ENCODE assay signal across 28 cellular contexts in genomic region chr2:28768422-28768821, GRCh38. TPM values are rescaled to one million over a fixed set of nuclear protein-coding genes. Genes with fewer than 3 reads are reported as not detected.
DNase-seq lines count a peak whose midpoint lies in the region; ATAC-seq, FAIRE-seq and TF ChIP-seq lines count a peak whose summit lies in the region.
"Had no signal": no experiment of that assay in that cellular context is flagged by ENCODE, and none has a peak within 500 bp of the region (broad histone marks: within the 10 kb centered on the region; RNA-seq: fewer than 3 reads in every experiment).

No MANE protein-coding gene starts in this region.

- no peak for TF ChIP-seq CTCF in HepG2 (CRISPR knock-in tag; IDR thresholded peaks at IDR 0.05)
- TF ChIP-seq CTCF in right lobe of liver (IDR thresholded peaks at IDR 0.05) = no peak
- TF ChIP-seq CTCF in activated B cell treated with CpG ODN at 0.5 μM for 24 hours (IDR thresholded peaks at IDR 0.05) = no peak
- TF ChIP-seq CTCF in glutamatergic neuron (IDR thresholded peaks at IDR 0.05; ENCODE audit: partially characterized antibody, unreplicated experiment) = no peak
- no peak for TF ChIP-seq CTCF in GM13977 (IDR thresholded peaks at IDR 0.05; ENCODE audit: extremely low read depth, insufficient read depth, missing control alignments)

- no peak overlapping the region for H3K4me2 ChIP-seq in HepG2 (ENCODE audit: low read depth, low read length)

- H3K4me3 Mint-ChIP-seq in activated B cell treated with CpG ODN at 0.5 μM for 24 hours = no peak overlapping the region
- no peak overlapping the region for H3K4me3 Mint-ChIP-seq in glutamatergic neuron (ENCODE audit: unreplicated experiment)
- H3K4me3 Mint-ChIP-seq in stimulated activated effector memory CD8-positive, alpha-beta T cell treated with anti-CD3 and anti-CD28 coated beads, Interleukin-12 subunit alpha, Interleukin-12 subunit beta, amount 100 ng/mL, for 72 hours = no peak overlapping the region
- H3K4me3 Mint-ChIP-seq: activated CD4-positive, alpha-beta memory T cell treated with anti-CD3 and anti-CD28 coated beads, Interleukin-2, amount 10 ng/mL, durations not matched to agents 7 days and 5 days had no signal

- no TSS peak for BruUV-seq in HepG2 (replicated peaks; lab: Mats Ljungman, UMichigan)

- no peak for ATAC-seq in HepG2
- ATAC-seq in right lobe of liver = no peak
- no peak for ATAC-seq in activated B cell treated with CpG ODN at 0.5 μM for 24 hours (ENCODE audit: low read depth)
- ATAC-seq in stimulated activated effector memory CD8-positive, alpha-beta T cell treated with anti-CD3 and anti-CD28 coated beads, Interleukin-12 subunit alpha, Interleukin-12 subunit beta, amount 100 ng/mL, for 72 hours = no peak
- ATAC-seq: activated CD4-positive, CD25-positive, alpha-beta regulatory T cell treated with anti-CD3 and anti-CD28 coated beads, Interleukin-2, amount 50 U/mL, for 24 hours; right cardiac atrium had no signal

- peaks cover 78% of the 10 kb centered on the region for H3K4me1 Mint-ChIP-seq in activated B cell treated with CpG ODN at 0.5 μM for 24 hours
- peaks cover 14% of the 10 kb centered on the region for H3K4me1 Mint-ChIP-seq in glutamatergic neuron (ENCODE audit: low read depth, unreplicated experiment)
- peaks cover 70% of the 10 kb centered on the region for H3K4me1 Mint-ChIP-seq in stimulated activated effector memory CD8-positive, alpha-beta T cell treated with anti-CD3 and anti-CD28 coated beads, Interleukin-12 subunit alpha, Interleukin-12 subunit beta, amount 100 ng/mL, for 72 hours

- H4K20me1 ChIP-seq in HepG2 (ENCODE audit: insufficient read depth, low read length) = peaks cover 82% of the 10 kb centered on the region

- DNase-seq in HepG2 (ENCODE audit: low spot score) (no peak), right lobe of liver (no peak), activated B cell treated with CpG ODN at 0.5 μM for 24 hours (no peak), glutamatergic neuron (no peak), hepatic stellate cell (ENCODE audit: low spot score) (no peak), GM13977 (ENCODE audit: low spot score) (no peak), NCI-H146 treated with DMSO at 0.1 percent for 48 hours (lab: John Stamatoyannopoulos, UW; ENCODE audit: unreplicated experiment) (no peak)
- DNase-seq in stimulated activated effector memory CD8-positive, alpha-beta T cell treated with anti-CD3 and anti-CD28 coated beads, Interleukin-12 subunit alpha, Interleukin-12 subunit beta, amount 100 ng/mL, for 72 hours (ENCODE audit: low spot score in 2 of 2) = no peak
- DNase-seq: activated CD4-positive, alpha-beta memory T cell treated with anti-CD3 and anti-CD28 coated beads, Interleukin-2, amount 10 ng/mL, durations not matched to agents 7 days and 5 days; amygdala; BE2C; Caco-2; DMS53; Karpas-422; mammary epithelial cell; NCI-H2081; NCI-H526; NK-92 treated with Interleukin-12 subunit alpha and Interleukin-12 subunit beta, amount 100 ng/mL, for 24 hours; right cardiac atrium; stimulated activated CD8-positive, alpha-beta memory T cell treated with anti-CD3 and anti-CD28 coated beads, Interleukin-4, amount 100 ng/mL, for 48 hours had no signal

- H2AFZ ChIP-seq in HepG2 (ENCODE audit: low read length) = no peak overlapping the region

- intact Hi-C loops in HepG2 (cut with micrococcal nuclease; ENCODE audit: unreplicated experiment) (no loop called here), right lobe of liver (cut with DNase I) (no loop called here), activated B cell treated with CpG ODN at 0.5 μM for 24 hours (cut with micrococcal nuclease) (no loop called here)

- peaks cover 20% of the 10 kb centered on the region for H3K4me1 ChIP-seq in HepG2 (ENCODE audit: insufficient read depth, low read length)
- H3K4me1 ChIP-seq in right lobe of liver = peaks cover 0 to 17% (median 6%) of the 10 kb centered on the region in 4 donors
- H3K4me1 ChIP-seq: BE2C, Caco-2 had no signal

- POLR2A ChIA-PET in HepG2 (lab: Yijun Ruan, JAX) = interaction anchor here (1.1 kb wide), 1 partner anchor 17 kb away, joined by 4 read pairs; the partner anchor contains the start of gene PPP1CB
- POLR2A ChIA-PET in activated B cell treated with CpG ODN at 0.5 μM for 24 hours (lab: Charles Lee) = no interaction called here

- FAIRE-seq in HepG2 (lab: Jason Lieb, UNC) = no peak
- FAIRE-seq: bronchial epithelial cell, colon, GM12891 had no signal

- H3K4me3 ChIP-seq in HepG2 (replicated peaks in 1 of 3; ENCODE audit: insufficient read depth in 1 of 3, low read depth in 2 of 3, low read length in 3 of 3) (no peak overlapping the region), right lobe of liver (no peak overlapping the region)
- H3K4me3 ChIP-seq: HAP-1, tibial nerve had no signal

- TF ChIP-seq EP300 in HepG2 (IDR thresholded peaks at IDR 0.05; ENCODE audit: low read depth in 2 of 2, low read length in 2 of 2) = no peak
- TF ChIP-seq EP300 in HepG2 (CRISPR knock-in tag; IDR thresholded peaks at IDR 0.05; ENCODE audit: borderline replicate concordance) = no peak

- H3K27ac Mint-ChIP-seq in activated B cell treated with CpG ODN at 0.5 μM for 24 hours = peak overlapping the region; percentile 62
- H3K27ac Mint-ChIP-seq in glutamatergic neuron (ENCODE audit: unreplicated experiment) = peak overlapping the region; percentile 3
- peak overlapping the region; percentile 26 for H3K27ac Mint-ChIP-seq in stimulated activated effector memory CD8-positive, alpha-beta T cell treated with anti-CD3 and anti-CD28 coated beads, Interleukin-12 subunit alpha, Interleukin-12 subunit beta, amount 100 ng/mL, for 72 hours
- H3K27ac Mint-ChIP-seq: activated CD4-positive, alpha-beta memory T cell treated with anti-CD3 and anti-CD28 coated beads, Interleukin-2, amount 10 ng/mL, durations not matched to agents 7 days and 5 days had no signal

- H3K79me2 ChIP-seq in HepG2 (ENCODE audit: insufficient read depth, low read length) = peaks cover 99% of the 10 kb centered on the region

- CTCF ChIA-PET in HepG2 (lab: Yijun Ruan, JAX; ENCODE audit: low intra/inter-chr PET ratio, low total read pairs) (no interaction called here), activated B cell treated with CpG ODN at 0.5 μM for 24 hours (lab: Charles Lee) (no interaction called here)

- H3K9me3 ChIP-seq in HepG2 (ENCODE audit: low read length) (no peaks in the 10 kb centered on the region), right lobe of liver (no peaks in the 10 kb centered on the region)
- H3K9me3 ChIP-seq: BE2C, Caco-2, tibial nerve had no signal

- H3K9ac ChIP-seq in HepG2 (ENCODE audit: insufficient read depth, low read depth, low read length) = no peak overlapping the region

- TF ChIP-seq POLR2A in HepG2 (IDR thresholded peaks at IDR 0.05; ENCODE audit: insufficient read depth in 1 of 2, low read depth in 2 of 2, low read length in 2 of 2) (no peak), right lobe of liver (IDR thresholded peaks at IDR 0.05) (no peak)

- in situ Hi-C loops in HepG2 (cut with HindIII; ENCODE audit: extremely low pct_ligation_motif_present, low pct_unique_long_range_greater_than_20kb) = no loop called here
- in situ Hi-C loops in GM13977 (cut with MboI; ENCODE audit: low pct_unique_long_range_greater_than_20kb, low sequenced_read_pairs, unreplicated experiment) = no loop called here

- H3K27me3 ChIP-seq in HepG2 (ENCODE audit: control insufficient read depth in 1 of 2, insufficient read depth in 2 of 2, low read length in 2 of 2) (no peaks in the 10 kb centered on the region), right lobe of liver (no peaks in the 10 kb centered on the region)
- H3K27me3 ChIP-seq: BE2C, tibial nerve had no signal

- H3K36me3 Mint-ChIP-seq in activated B cell treated with CpG ODN at 0.5 μM for 24 hours (ENCODE audit: low read depth) (peaks cover 7% of the 10 kb centered on the region), glutamatergic neuron (ENCODE audit: unreplicated experiment) (no peaks in the 10 kb centered on the region)
- H3K36me3 Mint-ChIP-seq in stimulated activated effector memory CD8-positive, alpha-beta T cell treated with anti-CD3 and anti-CD28 coated beads, Interleukin-12 subunit alpha, Interleukin-12 subunit beta, amount 100 ng/mL, for 72 hours = peaks cover 19% of the 10 kb centered on the region

- H3K36me3 ChIP-seq in HepG2 (replicated peaks in 1 of 2; ENCODE audit: control insufficient read depth in 1 of 2, insufficient read depth in 2 of 2, low read length in 2 of 2) (no peaks in the 10 kb centered on the region), right lobe of liver (no peaks in the 10 kb centered on the region)
- H3K36me3 ChIP-seq: BE2C had no signal

- H3K27me3 Mint-ChIP-seq in activated B cell treated with CpG ODN at 0.5 μM for 24 hours (no peaks in the 10 kb centered on the region), glutamatergic neuron (ENCODE audit: unreplicated experiment) (no peaks in the 10 kb centered on the region)
- H3K27me3 Mint-ChIP-seq: activated CD4-positive, alpha-beta memory T cell treated with anti-CD3 and anti-CD28 coated beads, Interleukin-2, amount 10 ng/mL, durations not matched to agents 7 days and 5 days had no signal

- no peak for TF ChIP-seq RAD21 in HepG2 (CRISPR knock-in tag; IDR thresholded peaks at IDR 0.05)

- H3K27ac ChIP-seq in HepG2 (ENCODE audit: extremely low read length, insufficient read depth, low read length) (no peak overlapping the region), right lobe of liver (no peak overlapping the region)
- H3K27ac ChIP-seq: epithelial cell of prostate, tibial nerve had no signal

- H3K9me3 Mint-ChIP-seq in activated B cell treated with CpG ODN at 0.5 μM for 24 hours (no peaks in the 10 kb centered on the region), glutamatergic neuron (ENCODE audit: unreplicated experiment) (no peaks in the 10 kb centered on the region)
- no peaks in the 10 kb centered on the region for H3K9me3 Mint-ChIP-seq in stimulated activated effector memory CD8-positive, alpha-beta T cell treated with anti-CD3 and anti-CD28 coated beads, Interleukin-12 subunit alpha, Interleukin-12 subunit beta, amount 100 ng/mL, for 72 hours
- H3K9me3 Mint-ChIP-seq: activated CD4-positive, alpha-beta memory T cell treated with anti-CD3 and anti-CD28 coated beads, Interleukin-2, amount 10 ng/mL, durations not matched to agents 7 days and 5 days had no signal

RNA-seq across cellular contexts. Expression of gene PPP1CB, which starts 16.8 kb away (rescaled TPM):
- total RNA-seq in HepG2 (2016; rRNA removed; fragmentation: Illumina TruSeq; extraction: Trizol) (109 and 209 TPM in 2 replicates), right lobe of liver (10 to 100 TPM; 55.7 to 86.3 (median 71.4) TPM), activated B cell treated with CpG ODN at 0.5 μM for 24 hours (130 and 135 TPM in 2 replicates), glutamatergic neuron (ENCODE audit: unreplicated experiment) (144 TPM)
- total RNA-seq in HepG2 (2016; cell fraction: cytosol; rRNA removed; fragmentation: Illumina TruSeq; extraction: Trizol; ENCODE audit: low read depth) = 28.8 and 29.0 TPM in 2 replicates
- 121 and 212 TPM in 2 replicates for total RNA-seq in HepG2 (2016; cell fraction: insoluble cytoplasmic fraction; rRNA removed; fragmentation: Illumina TruSeq; extraction: Trizol)
- total RNA-seq in HepG2 (2016; cell fraction: membrane; rRNA removed; fragmentation: Illumina TruSeq; extraction: Trizol) = 59.6 and 72.2 TPM in 2 replicates
- 57.8 and 68.3 TPM in 2 replicates for total RNA-seq in HepG2 (2016; cell fraction: nucleus; rRNA removed; fragmentation: Illumina TruSeq; extraction: Trizol)
- polyA plus RNA-seq in HepG2 (2011; rRNA removed) = 33.8 and 46.9 TPM in 2 replicates
- polyA plus RNA-seq in HepG2 (2011; cell fraction: cytosol; rRNA removed) = 16.7 and 32.3 TPM in 2 replicates
- polyA plus RNA-seq in HepG2 (2011; cell fraction: nucleus; rRNA removed) = 10.9 and 14.0 TPM in 2 replicates
- polyA plus RNA-seq in HepG2 (2012) = 59.6 and 76.3 TPM in 2 replicates
- polyA plus RNA-seq in HepG2 (2016; cell fraction: cytosol; fragmentation: Illumina TruSeq; extraction: Trizol; ENCODE audit: low read depth) = 16.4 and 17.8 TPM in 2 replicates
- polyA plus RNA-seq in HepG2 (2016; cell fraction: insoluble cytoplasmic fraction; fragmentation: Illumina TruSeq; extraction: Trizol; ENCODE audit: low read depth) = 155 and 164 TPM in 2 replicates
- 52.5 and 53.7 TPM in 2 replicates for polyA plus RNA-seq in HepG2 (2016; cell fraction: membrane; fragmentation: Illumina TruSeq; extraction: Trizol; ENCODE audit: low read depth)
- 64.6 and 65.7 TPM in 2 replicates for polyA plus RNA-seq in HepG2 (2016; cell fraction: nucleus; fragmentation: Illumina TruSeq; extraction: Trizol; ENCODE audit: insufficient read depth, low read depth)
- 97.2 and 138 TPM in 2 replicates for polyA minus RNA-seq in HepG2 (2011; rRNA and poly(A)+ RNA removed; ENCODE audit: low replicate concordance)
- polyA minus RNA-seq in HepG2 (2011; cell fraction: cytosol; rRNA and poly(A)+ RNA removed) = 91.3 and 96.5 TPM in 2 replicates
- 80.1 and 83.7 TPM in 2 replicates for polyA minus RNA-seq in HepG2 (2011; cell fraction: nucleus; rRNA and poly(A)+ RNA removed)

RNA-seq across cellular contexts. Expression of gene SPDYA, which starts 42.2 kb away (rescaled TPM):
- total RNA-seq in HepG2 (2016; rRNA removed; fragmentation: Illumina TruSeq; extraction: Trizol) (0.17 and 0.75 TPM in 2 replicates), right lobe of liver (under 1 TPM in 5 of 6 experiments, not detected in 1; 0.15 to 0.55 (median 0.42) TPM), activated B cell treated with CpG ODN at 0.5 μM for 24 hours (1.6 and 2.1 TPM in 2 replicates), glutamatergic neuron (ENCODE audit: unreplicated experiment) (0.81 TPM)
- 0.20 TPM in 1 of 2 replicates, not detected in the other for total RNA-seq in HepG2 (2016; cell fraction: cytosol; rRNA removed; fragmentation: Illumina TruSeq; extraction: Trizol; ENCODE audit: low read depth)
- total RNA-seq in HepG2 (2016; cell fraction: insoluble cytoplasmic fraction; rRNA removed; fragmentation: Illumina TruSeq; extraction: Trizol) = 0.89 TPM in 1 of 2 replicates, not detected in the other
- 0.38 and 1.0 TPM in 2 replicates for total RNA-seq in HepG2 (2016; cell fraction: membrane; rRNA removed; fragmentation: Illumina TruSeq; extraction: Trizol)
- total RNA-seq in HepG2 (2016; cell fraction: nucleus; rRNA removed; fragmentation: Illumina TruSeq; extraction: Trizol) = 1.3 and 1.6 TPM in 2 replicates
- 0.08 and 0.32 TPM in 2 replicates for polyA plus RNA-seq in HepG2 (2011; rRNA removed)
- not detected in 2 replicates for polyA plus RNA-seq in HepG2 (2011; cell fraction: cytosol; rRNA removed)
- 0.11 and 0.17 TPM in 2 replicates for polyA plus RNA-seq in HepG2 (2011; cell fraction: nucleus; rRNA removed)
- 0.89 and 2.8 TPM in 2 replicates for polyA plus RNA-seq in HepG2 (2012)
- polyA plus RNA-seq in HepG2 (2016; cell fraction: cytosol; fragmentation: Illumina TruSeq; extraction: Trizol; ENCODE audit: low read depth) = not detected in 2 replicates
- not detected in 2 replicates for polyA plus RNA-seq in HepG2 (2016; cell fraction: insoluble cytoplasmic fraction; fragmentation: Illumina TruSeq; extraction: Trizol; ENCODE audit: low read depth)
- not detected in 2 replicates for polyA plus RNA-seq in HepG2 (2016; cell fraction: membrane; fragmentation: Illumina TruSeq; extraction: Trizol; ENCODE audit: low read depth)
- 0.77 and 0.91 TPM in 2 replicates for polyA plus RNA-seq in HepG2 (2016; cell fraction: nucleus; fragmentation: Illumina TruSeq; extraction: Trizol; ENCODE audit: insufficient read depth, low read depth)
- polyA minus RNA-seq in HepG2 (2011; rRNA and poly(A)+ RNA removed; ENCODE audit: low replicate concordance) = 0.26 and 1.1 TPM in 2 replicates
- polyA minus RNA-seq in HepG2 (2011; cell fraction: cytosol; rRNA and poly(A)+ RNA removed) = not detected in 2 replicates
- polyA minus RNA-seq in HepG2 (2011; cell fraction: nucleus; rRNA and poly(A)+ RNA removed) = 7.1 TPM in 2 replicates
- total RNA-seq: glomerular endothelial cell had no signal

Comparison
In these comparisons a context has a peak if more than half of its experiments do, and no peak if none do; other contexts are left out.
1. H3K27ac Mint-ChIP-seq: peak in every context shown above with its lines; median percentile 62 in activated B cell treated with CpG ODN at 0.5 μM for 24 hours; 26 in stimulated activated effector memory CD8-positive, alpha-beta T cell treated with anti-CD3 and anti-CD28 coated beads, Interleukin-12 subunit alpha, Interleukin-12 subunit beta, amount 100 ng/mL, for 72 hours; 3 in glutamatergic neuron.